In the genomic region with DNA sequence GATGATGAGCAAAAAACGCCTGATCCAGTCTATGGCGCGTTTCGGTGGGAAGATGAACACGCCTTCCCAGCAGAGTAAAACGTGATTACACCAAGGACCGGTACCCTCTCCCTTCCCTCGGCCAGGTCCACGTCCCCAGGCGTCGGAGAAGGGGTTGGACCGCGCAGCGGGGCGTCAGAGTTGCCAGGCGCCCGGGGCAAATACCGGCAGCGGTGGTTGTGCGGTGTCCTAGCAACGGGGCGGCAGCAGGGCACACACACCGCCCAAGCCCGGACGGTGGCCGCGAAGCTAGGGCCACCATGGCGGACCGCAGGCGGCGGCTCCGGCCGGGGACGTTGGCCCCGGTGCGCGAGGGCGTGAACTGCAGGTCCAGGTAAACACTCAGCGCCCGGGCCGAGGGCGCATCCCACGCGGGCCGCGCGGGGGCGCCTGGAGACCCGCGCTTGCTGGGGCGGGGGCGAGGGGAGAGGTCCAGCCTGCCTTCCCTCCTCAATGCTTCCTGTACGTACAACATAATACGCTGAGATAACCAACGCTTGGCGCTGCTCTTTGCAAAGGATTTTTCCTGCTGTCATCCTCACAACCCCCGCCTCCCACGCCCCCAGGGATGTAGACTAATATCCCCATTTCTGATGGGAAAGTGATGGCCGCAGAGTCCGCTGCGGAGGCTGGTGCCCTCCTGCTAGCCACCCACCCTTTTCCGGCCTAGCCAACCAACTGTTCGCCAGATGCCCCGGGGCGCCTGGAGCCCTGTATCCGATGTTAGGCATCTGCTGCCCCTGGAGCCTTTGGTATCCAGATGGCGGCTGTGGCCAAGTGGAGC, we compare ENCODE assay signal across 8 cellular contexts. TPM values are rescaled to one million over a fixed set of nuclear protein-coding genes. Genes with fewer than 3 reads are reported as not detected.
DNase-seq lines count a peak whose midpoint lies in the region; ATAC-seq, FAIRE-seq and TF ChIP-seq lines count a peak whose summit lies in the region.

A gene with protein sequence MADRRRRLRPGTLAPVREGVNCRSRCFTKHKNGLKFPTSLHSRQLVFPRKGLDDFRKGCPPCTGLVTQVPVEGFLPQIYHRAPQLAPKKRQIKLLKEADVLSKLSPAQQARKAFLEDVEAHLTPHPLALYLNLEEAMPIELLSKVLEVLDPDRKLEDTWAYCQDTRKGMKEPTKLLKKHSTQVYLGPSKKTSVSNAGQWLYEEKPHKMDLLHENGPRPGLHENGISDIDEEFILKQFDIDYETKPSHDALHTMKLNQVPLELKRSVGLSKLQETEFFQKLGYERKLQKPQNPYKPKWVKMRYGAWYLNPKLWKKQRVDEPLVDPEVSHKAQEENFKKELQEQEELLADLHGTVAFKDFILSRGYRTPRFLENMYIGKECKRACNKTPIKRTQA (plus strand): TSS at position 274 of the 823 bp plus-strand sequence. CDS start 26 bp downstream, at position 300.

- H3K36me3 ChIP-seq in duodenal mucosa (ENCODE audit: control insufficient read depth in 1 of 2, insufficient read depth in 2 of 2, low read length in 2 of 2) = no peaks in the 10 kb centered on the region
- H3K36me3 ChIP-seq in HepG2 (replicated peaks in 1 of 2; ENCODE audit: control insufficient read depth in 1 of 2, insufficient read depth in 2 of 2, low read length in 2 of 2) = no peaks in the 10 kb centered on the region

- TF ChIP-seq RAD21 in HepG2 (CRISPR knock-in tag; IDR thresholded peaks at IDR 0.05) = peak; percentile 96

- H3K79me2 ChIP-seq in HepG2 (ENCODE audit: insufficient read depth, low read length) = no peaks in the 10 kb centered on the region

- H3K4me3 ChIP-seq in duodenal mucosa (ENCODE audit: low read depth in 1 of 2, low read length in 2 of 2) (peak within 1 kb of the TSS; percentile 70 to 87), HepG2 (replicated peaks in 1 of 3; ENCODE audit: insufficient read depth in 1 of 3, low read depth in 2 of 3, low read length in 3 of 3) (peak within 1 kb of the TSS; percentile 39 to 69 (median 51))

- 27% methylated on average over 35 of the region's 67 CpGs for WGBS in HepG2 (ENCODE audit: low lambda C conversion rate)

- H3K4me2 ChIP-seq in HepG2 (ENCODE audit: low read depth, low read length) = peak within 1 kb of the TSS; percentile 86

- POLR2A ChIA-PET in HepG2 (lab: Yijun Ruan, JAX) = interaction anchor here (1.0 kb wide), 1 partner anchor 54 kb away, joined by 4 read pairs; no protein-coding TSS in a partner anchor

- TF ChIP-seq CTCF in HepG2 (CRISPR knock-in tag; IDR thresholded peaks at IDR 0.05) = peak; percentile 85

- in situ Hi-C loops in HepG2 (cut with HindIII; ENCODE audit: extremely low pct_ligation_motif_present, low pct_unique_long_range_greater_than_20kb) = loop anchor here (10.0 kb wide), 1 partner anchor 123 kb away; no protein-coding TSS in a partner anchor

- no peak for FAIRE-seq in HepG2 (lab: Jason Lieb, UNC)

- CTCF ChIA-PET in HepG2 (lab: Yijun Ruan, JAX; ENCODE audit: low intra/inter-chr PET ratio, low total read pairs) = interaction anchor here (3.0 kb wide), 1 partner anchor 126 kb away, joined by 28 read pairs; no protein-coding TSS in a partner anchor

- H3K4me1 ChIP-seq in duodenal mucosa (ENCODE audit: control insufficient read depth in 1 of 2, insufficient read depth in 2 of 2, low read length in 2 of 2) = peaks cover 6 to 10% of the 10 kb centered on the region in 2 donors
- peaks cover 13% of the 10 kb centered on the region for H3K4me1 ChIP-seq in HepG2 (ENCODE audit: insufficient read depth, low read length)

- H3K9me3 ChIP-seq in duodenal mucosa (ENCODE audit: control insufficient read depth in 1 of 2, low read length in 2 of 2) = no peaks in the 10 kb centered on the region
- H3K9me3 ChIP-seq in HepG2 (ENCODE audit: low read length) = no peaks in the 10 kb centered on the region

- peak within 1 kb of the TSS; percentile 50 to 60 for H3K9ac ChIP-seq in duodenal mucosa (ENCODE audit: low read depth in 1 of 2, low read length in 2 of 2)
- H3K9ac ChIP-seq in HepG2 (ENCODE audit: insufficient read depth, low read depth, low read length) = peak within 1 kb of the TSS; percentile 46

- TF ChIP-seq POLR2A in HepG2 (IDR thresholded peaks at IDR 0.05; ENCODE audit: insufficient read depth in 1 of 2, low read depth in 2 of 2, low read length in 2 of 2) = no peak

- H3K27ac ChIP-seq in duodenal mucosa (ENCODE audit: low read depth, low read length) (peak within 1 kb of the TSS; percentile 15), HepG2 (ENCODE audit: extremely low read length, insufficient read depth, low read length) (no peak within 1 kb of the TSS)

- peaks cover 0 to 4% of the 10 kb centered on the region in 2 donors for H3K27me3 ChIP-seq in duodenal mucosa (ENCODE audit: control insufficient read depth in 1 of 2, insufficient read depth in 2 of 2, low read length in 2 of 2)
- H3K27me3 ChIP-seq in HepG2 (ENCODE audit: control insufficient read depth in 1 of 2, insufficient read depth in 2 of 2, low read length in 2 of 2) = no peaks in the 10 kb centered on the region; a peak in 1 of 5 replicates

- TF ChIP-seq EP300 in HepG2 (IDR thresholded peaks at IDR 0.05; ENCODE audit: low read depth in 2 of 2, low read length in 2 of 2) (no peak; a peak in 1 of 4 replicates), HepG2 (CRISPR knock-in tag; IDR thresholded peaks at IDR 0.05; ENCODE audit: borderline replicate concordance) (0 out of 2 replicates have a peak, but pooled peaks have one; percentile 13)

- intact Hi-C loops in HepG2 (cut with micrococcal nuclease; ENCODE audit: unreplicated experiment) = loop anchor here (1.0 to 2.0 kb wide), 4 partner anchors 49 to 127 kb away; no protein-coding TSS in a partner anchor

- peak; percentile 10 for DNase-seq in A172 (ENCODE audit: low spot score)
- peak; percentile 6 for DNase-seq in NCI-H2081 treated with DMSO at 0.1 percent for 48 hours (lab: John Stamatoyannopoulos, UW)
- DNase-seq in activated CD4-positive, alpha-beta T cell treated with anti-CD3 and anti-CD28 coated beads for 48 hours = peak; percentile 35
- DNase-seq in HepG2 (ENCODE audit: low spot score) = peak; percentile 57
- DNase-seq in stimulated activated CD4-positive, alpha-beta T cell treated with anti-CD3 and anti-CD28 coated beads, Interleukin-2, amount 100 ng/mL, for 24 hours = peak; percentile 24 to 34

- no peaks in the 10 kb centered on the region for H4K20me1 ChIP-seq in HepG2 (ENCODE audit: insufficient read depth, low read length)

- ATAC-seq in GM19023 (IDR thresholded peaks at IDR 0.05; ENCODE audit: unreplicated experiment) = peak; percentile 67
- peak; percentile 99 for ATAC-seq in HepG2
- no peak for ATAC-seq in GM18907 (IDR thresholded peaks at IDR 0.05; ENCODE audit: unreplicated experiment)

- BruUV-seq in HepG2 (replicated peaks; lab: Mats Ljungman, UMichigan) = no TSS peak

- peak within 1 kb of the TSS; percentile 79 for H2AFZ ChIP-seq in HepG2 (ENCODE audit: low read length)

TF ChIP-seq in HepG2, 621 proteins besides CTCF, POLR2A, EP300 and RAD21 (continues in another document):
- TF ChIP-seq DNMT3B (CRISPR knock-in tag; conservative IDR thresholded peaks at IDR 0.05) (no peak), ISL2 (CRISPR knock-in tag; IDR thresholded peaks at IDR 0.05) (peak; percentile 69), MXD4 (CRISPR knock-in tag; IDR thresholded peaks at IDR 0.05) (0 out of 2 replicates have a peak, but pooled peaks have one; percentile 51), KLF16 (CRISPR knock-in tag; IDR thresholded peaks at IDR 0.05) (peak in 1 of 2 experiments; percentile 72; a peak in 2 of 4 replicates), SPEN (CRISPR knock-in tag; IDR thresholded peaks at IDR 0.05; ENCODE audit: low read depth) (peak; percentile 71; the same call in 1 of the 2 replicates), ZFYVE20 (CRISPR knock-in tag; IDR thresholded peaks at IDR 0.05; ENCODE audit: borderline replicate concordance, low read depth) (no peak)

RNA-seq across cellular contexts. Expression of the gene that starts here (rescaled TPM):
- 0.12 and 0.38 TPM in 2 replicates for total RNA-seq in A172 (2014; rRNA removed; shearing (Covaris generic))
- total RNA-seq in HepG2 (2016; rRNA removed; fragmentation: Illumina TruSeq; extraction: Trizol) = 0.29 and 0.33 TPM in 2 replicates
- total RNA-seq in HepG2 (2016; cell fraction: cytosol; rRNA removed; fragmentation: Illumina TruSeq; extraction: Trizol; ENCODE audit: low read depth) = 0.30 TPM in 1 of 2 replicates, not detected in the other
- 0.37 and 0.65 TPM in 2 replicates for total RNA-seq in HepG2 (2016; cell fraction: insoluble cytoplasmic fraction; rRNA removed; fragmentation: Illumina TruSeq; extraction: Trizol)
- 0.25 and 0.41 TPM in 2 replicates for total RNA-seq in HepG2 (2016; cell fraction: membrane; rRNA removed; fragmentation: Illumina TruSeq; extraction: Trizol)
- total RNA-seq in HepG2 (2016; cell fraction: nucleus; rRNA removed; fragmentation: Illumina TruSeq; extraction: Trizol) = 0.31 and 0.50 TPM in 2 replicates
- polyA plus RNA-seq in HepG2 (2011; rRNA removed) = 0.60 and 0.66 TPM in 2 replicates
- 0.24 and 0.50 TPM in 2 replicates for polyA plus RNA-seq in HepG2 (2011; cell fraction: cytosol; rRNA removed)
- 0.06 and 1.5 TPM in 2 replicates for polyA plus RNA-seq in HepG2 (2011; cell fraction: nucleus; rRNA removed)
- 1.2 and 1.8 TPM in 2 replicates for polyA plus RNA-seq in HepG2 (2012)
- 0.27 and 0.29 TPM in 2 replicates for polyA plus RNA-seq in HepG2 (2016; cell fraction: cytosol; fragmentation: Illumina TruSeq; extraction: Trizol; ENCODE audit: low read depth)
- polyA plus RNA-seq in HepG2 (2016; cell fraction: insoluble cytoplasmic fraction; fragmentation: Illumina TruSeq; extraction: Trizol; ENCODE audit: low read depth) = 0.29 and 0.50 TPM in 2 replicates
- polyA plus RNA-seq in HepG2 (2016; cell fraction: membrane; fragmentation: Illumina TruSeq; extraction: Trizol; ENCODE audit: low read depth) = not detected in 2 replicates
- polyA plus RNA-seq in HepG2 (2016; cell fraction: nucleus; fragmentation: Illumina TruSeq; extraction: Trizol; ENCODE audit: insufficient read depth, low read depth) = 0.44 TPM in 1 of 2 replicates, not detected in the other
- 0.02 TPM in 1 of 2 replicates, not detected in the other for polyA minus RNA-seq in HepG2 (2011; rRNA and poly(A)+ RNA removed; ENCODE audit: low replicate concordance)
- polyA minus RNA-seq in HepG2 (2011; cell fraction: cytosol; rRNA and poly(A)+ RNA removed) = 0.69 TPM in 1 of 2 replicates, not detected in the other
- 1.5 and 1.9 TPM in 2 replicates for polyA minus RNA-seq in HepG2 (2011; cell fraction: nucleus; rRNA and poly(A)+ RNA removed)

Comparison
In these comparisons a context has a peak if more than half of its experiments do, and no peak if none do; other contexts are left out.
1. Peak in DNase-seq in A172; RNA of the gene not detected or under 1 TPM.
2. DNase-seq: peak in every context shown above with its lines; median percentile 57 in HepG2; 35 in activated CD4-positive, alpha-beta T cell treated with anti-CD3 and anti-CD28 coated beads for 48 hours; 29 in stimulated activated CD4-positive, alpha-beta T cell treated with anti-CD3 and anti-CD28 coated beads, Interleukin-2, amount 100 ng/mL, for 24 hours; 10 in A172; 6 in NCI-H2081 treated with DMSO at 0.1 percent for 48 hours.